In genomic region chr6:13566500-13566899, GRCh38 we compare ENCODE assay signal across 20 cellular contexts. TPM values are rescaled to one million over a fixed set of nuclear protein-coding genes. Genes with fewer than 3 reads are reported as not detected.
DNase-seq lines count a peak whose midpoint lies in the region; ATAC-seq and TF ChIP-seq lines count a peak whose summit lies in the region.
"Had no signal": no experiment of that assay in that cellular context is flagged by ENCODE, and none has a peak within 500 bp of the region (broad histone marks: within the 10 kb centered on the region; RNA-seq: fewer than 3 reads in every experiment).

No MANE protein-coding gene starts in this region.

- intact Hi-C loops in PC-9 (cut with micrococcal nuclease; ENCODE audit: unreplicated experiment) (no loop called here), right lobe of liver (cut with DNase I) (no loop called here)

- peak overlapping the region; percentile 34; the same call in 1 of the 2 replicates for H2AFZ ChIP-seq in PC-9

- no peaks in the 10 kb centered on the region for H3F3A ChIP-seq in PC-9 (ENCODE audit: insufficient read depth, low read depth)

- no peak for TF ChIP-seq POLR2A in right lobe of liver (IDR thresholded peaks at IDR 0.05)

- CTCF ChIA-PET in PC-9 (lab: Charles Lee), result no interaction called here

- ATAC-seq in left lobe of liver (peak; percentile 6), right lobe of liver (peak in 3 of 4 donors; percentile 7 to 52 (median 14)), SK-N-SH treated with all-trans-retinoic acid at 6 μM for 48 hours (no peak)
- ATAC-seq: A549, GM12878 had no signal

- H4K20me1 ChIP-seq in PC-9 (ENCODE audit: insufficient read depth), result no peaks in the 10 kb centered on the region

- H3K79me2 ChIP-seq in PC-9 (ENCODE audit: low read depth), result no peaks in the 10 kb centered on the region

- TF ChIP-seq CTCF in PC-9 (conservative IDR thresholded peaks at IDR 0.05) (no peak), right lobe of liver (IDR thresholded peaks at IDR 0.05) (no peak)

- H3K27ac ChIP-seq in PC-9, result no peak overlapping the region
- H3K27ac ChIP-seq in right lobe of liver, result peak overlapping the region in 1 of 3 donors; percentile 36
- H3K27ac ChIP-seq: A549 had no signal

- H3K4me1 ChIP-seq in PC-9 (replicated peaks; ENCODE audit: insufficient read depth) (no peaks in the 10 kb centered on the region), right lobe of liver (peaks cover 0 to 40% (median 10%) of the 10 kb centered on the region in 4 donors)
- H3K4me1 ChIP-seq: A549, HAP-1 had no signal

- no peaks in the 10 kb centered on the region for H3K9me3 ChIP-seq in PC-9 (ENCODE audit: insufficient read depth, low read depth)
- H3K9me3 ChIP-seq in right lobe of liver, result no peaks in the 10 kb centered on the region
- H3K9me3 ChIP-seq: A549, HAP-1 had no signal

- 75% methylated on average over 2 of the region's 3 CpGs for WGBS in right lobe of liver (ENCODE audit: insufficient coverage, low coverage, low lambda C conversion rate, missing lambda C conversion rate)

- DNase-seq in PC-9 (no peak), left lobe of liver (ENCODE audit: low spot score) (no peak), right lobe of liver (no peak), KBM-7 (no peak), amniotic stem cell (lab: John Stamatoyannopoulos, UW) (no peak)
- DNase-seq: 8988T; ACHN; C1 segment of cervical spinal cord; Calu3; CD4-positive, alpha-beta memory T cell; COR-L47; DMS153; EL; GDM1; GOT3; HFFc6 had no signal

- in situ Hi-C loops in KBM-7 (cut with MboI; ENCODE audit: low pct_unique_long_range_greater_than_20kb, low sequenced_read_pairs), result no loop called here

- H3K27me3 ChIP-seq in PC-9 (ENCODE audit: insufficient read depth, low read depth), result no peaks in the 10 kb centered on the region
- no peaks in the 10 kb centered on the region for H3K27me3 ChIP-seq in right lobe of liver

- H3K36me3 ChIP-seq in PC-9 (ENCODE audit: low read depth) (no peaks in the 10 kb centered on the region), right lobe of liver (no peaks in the 10 kb centered on the region)
- H3K36me3 ChIP-seq: HAP-1 had no signal

- no TSS peak for BruUV-seq in PC-9 (replicated peaks; lab: Mats Ljungman, UMichigan)

- POLR2A ChIA-PET in PC-9 (lab: Charles Lee; ENCODE audit: unreplicated experiment), result no interaction called here

- H3K4me3 ChIP-seq in PC-9 (no peak overlapping the region), right lobe of liver (no peak overlapping the region)
- H3K4me3 ChIP-seq: A549, GM12878, HAP-1 had no signal

- H3K4me2 ChIP-seq in PC-9, result no peak overlapping the region
- H3K4me2 ChIP-seq: A549 had no signal

- 0 out of 2 replicates have a peak, but pooled peaks cover 4% of the 10 kb centered on the region for H3K9me2 ChIP-seq in PC-9 (ENCODE audit: insufficient read depth)

TF ChIP-seq in SK-N-SH treated with all-trans-retinoic acid at 6 μM for 48 hours, 23 proteins besides CTCF, POLR2A, EP300 and RAD21:
- no peak for TF ChIP-seq ZNF565 (CRISPR knock-in tag; conservative IDR thresholded peaks at IDR 0.05; ENCODE audit: low read depth)
- TF ChIP-seq, protein P1, sequence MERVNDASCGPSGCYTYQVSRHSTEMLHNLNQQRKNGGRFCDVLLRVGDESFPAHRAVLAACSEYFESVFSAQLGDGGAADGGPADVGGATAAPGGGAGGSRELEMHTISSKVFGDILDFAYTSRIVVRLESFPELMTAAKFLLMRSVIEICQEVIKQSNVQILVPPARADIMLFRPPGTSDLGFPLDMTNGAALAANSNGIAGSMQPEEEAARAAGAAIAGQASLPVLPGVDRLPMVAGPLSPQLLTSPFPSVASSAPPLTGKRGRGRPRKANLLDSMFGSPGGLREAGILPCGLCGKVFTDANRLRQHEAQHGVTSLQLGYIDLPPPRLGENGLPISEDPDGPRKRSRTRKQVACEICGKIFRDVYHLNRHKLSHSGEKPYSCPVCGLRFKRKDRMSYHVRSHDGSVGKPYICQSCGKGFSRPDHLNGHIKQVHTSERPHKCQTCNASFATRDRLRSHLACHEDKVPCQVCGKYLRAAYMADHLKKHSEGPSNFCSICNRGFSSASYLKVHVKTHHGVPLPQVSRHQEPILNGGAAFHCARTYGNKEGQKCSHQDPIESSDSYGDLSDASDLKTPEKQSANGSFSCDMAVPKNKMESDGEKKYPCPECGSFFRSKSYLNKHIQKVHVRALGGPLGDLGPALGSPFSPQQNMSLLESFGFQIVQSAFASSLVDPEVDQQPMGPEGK (CRISPR knock-in tag; IDR thresholded peaks at IDR 0.05; ENCODE audit: borderline replicate concordance), result no peak
- TF ChIP-seq ZFP3 (CRISPR knock-in tag; IDR thresholded peaks at IDR 0.05), result no peak
- no peak for TF ChIP-seq BACH2 (CRISPR knock-in tag; IDR thresholded peaks at IDR 0.05; ENCODE audit: borderline replicate concordance)
- TF ChIP-seq, protein P2, sequence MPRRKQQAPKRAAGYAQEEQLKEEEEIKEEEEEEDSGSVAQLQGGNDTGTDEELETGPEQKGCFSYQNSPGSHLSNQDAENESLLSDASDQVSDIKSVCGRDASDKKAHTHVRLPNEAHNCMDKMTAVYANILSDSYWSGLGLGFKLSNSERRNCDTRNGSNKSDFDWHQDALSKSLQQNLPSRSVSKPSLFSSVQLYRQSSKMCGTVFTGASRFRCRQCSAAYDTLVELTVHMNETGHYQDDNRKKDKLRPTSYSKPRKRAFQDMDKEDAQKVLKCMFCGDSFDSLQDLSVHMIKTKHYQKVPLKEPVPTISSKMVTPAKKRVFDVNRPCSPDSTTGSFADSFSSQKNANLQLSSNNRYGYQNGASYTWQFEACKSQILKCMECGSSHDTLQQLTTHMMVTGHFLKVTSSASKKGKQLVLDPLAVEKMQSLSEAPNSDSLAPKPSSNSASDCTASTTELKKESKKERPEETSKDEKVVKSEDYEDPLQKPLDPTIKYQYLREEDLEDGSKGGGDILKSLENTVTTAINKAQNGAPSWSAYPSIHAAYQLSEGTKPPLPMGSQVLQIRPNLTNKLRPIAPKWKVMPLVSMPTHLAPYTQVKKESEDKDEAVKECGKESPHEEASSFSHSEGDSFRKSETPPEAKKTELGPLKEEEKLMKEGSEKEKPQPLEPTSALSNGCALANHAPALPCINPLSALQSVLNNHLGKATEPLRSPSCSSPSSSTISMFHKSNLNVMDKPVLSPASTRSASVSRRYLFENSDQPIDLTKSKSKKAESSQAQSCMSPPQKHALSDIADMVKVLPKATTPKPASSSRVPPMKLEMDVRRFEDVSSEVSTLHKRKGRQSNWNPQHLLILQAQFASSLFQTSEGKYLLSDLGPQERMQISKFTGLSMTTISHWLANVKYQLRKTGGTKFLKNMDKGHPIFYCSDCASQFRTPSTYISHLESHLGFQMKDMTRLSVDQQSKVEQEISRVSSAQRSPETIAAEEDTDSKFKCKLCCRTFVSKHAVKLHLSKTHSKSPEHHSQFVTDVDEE (CRISPR knock-in tag; IDR thresholded peaks at IDR 0.05), result no peak
- no peak for TF ChIP-seq ZFP30 (CRISPR knock-in tag; IDR thresholded peaks at IDR 0.05)
- TF ChIP-seq CSRNP3 (CRISPR knock-in tag; IDR thresholded peaks at IDR 0.05), result no peak
- no peak for TF ChIP-seq TCF4 (CRISPR knock-in tag; IDR thresholded peaks at IDR 0.05; ENCODE audit: borderline replicate concordance)
- TF ChIP-seq, protein P3, sequence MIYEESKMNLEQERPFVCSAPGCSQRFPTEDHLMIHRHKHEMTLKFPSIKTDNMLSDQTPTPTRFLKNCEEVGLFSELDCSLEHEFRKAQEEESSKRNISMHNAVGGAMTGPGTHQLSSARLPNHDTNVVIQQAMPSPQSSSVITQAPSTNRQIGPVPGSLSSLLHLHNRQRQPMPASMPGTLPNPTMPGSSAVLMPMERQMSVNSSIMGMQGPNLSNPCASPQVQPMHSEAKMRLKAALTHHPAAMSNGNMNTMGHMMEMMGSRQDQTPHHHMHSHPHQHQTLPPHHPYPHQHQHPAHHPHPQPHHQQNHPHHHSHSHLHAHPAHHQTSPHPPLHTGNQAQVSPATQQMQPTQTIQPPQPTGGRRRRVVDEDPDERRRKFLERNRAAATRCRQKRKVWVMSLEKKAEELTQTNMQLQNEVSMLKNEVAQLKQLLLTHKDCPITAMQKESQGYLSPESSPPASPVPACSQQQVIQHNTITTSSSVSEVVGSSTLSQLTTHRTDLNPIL (CRISPR knock-in tag; IDR thresholded peaks at IDR 0.05; ENCODE audit: low read depth), result no peak
- no peak for TF ChIP-seq GLIS3 (CRISPR knock-in tag; IDR thresholded peaks at IDR 0.05)
- no peak for TF ChIP-seq ZC3H10 (CRISPR knock-in tag; IDR thresholded peaks at IDR 0.05)
- no peak for TF ChIP-seq ESRRG (CRISPR knock-in tag; IDR thresholded peaks at IDR 0.05)
- no peak for TF ChIP-seq PPARA (CRISPR knock-in tag; IDR thresholded peaks at IDR 0.05; ENCODE audit: borderline replicate concordance)
- TF ChIP-seq ZNF70 (CRISPR knock-in tag; IDR thresholded peaks at IDR 0.05), result no peak
- TF ChIP-seq ARNTL (CRISPR knock-in tag; IDR thresholded peaks at IDR 0.05; ENCODE audit: borderline replicate concordance, low read depth), result no peak

RNA-seq across cellular contexts. Expression of gene SIRT5, which starts 7.9 kb away (rescaled TPM):
- total RNA-seq in PC-9 (2021) (15.9 and 16.2 TPM in 2 replicates), left lobe of liver (22.5 TPM), right lobe of liver (10 to 100 TPM in 4 of 6 experiments, 1 to 10 TPM in 2; 9.3 to 28.3 (median 15.5) TPM)

RNA-seq across cellular contexts. Expression of gene NOL7, which starts 48.6 kb away (rescaled TPM):
- total RNA-seq in PC-9 (2021) (75.9 and 78.6 TPM in 2 replicates), left lobe of liver (18.0 TPM), right lobe of liver (10 to 100 TPM; 12.9 to 68.2 (median 25.1) TPM)
